Comparison of ENCODE assay signal across 11 cellular contexts in the genomic region with DNA sequence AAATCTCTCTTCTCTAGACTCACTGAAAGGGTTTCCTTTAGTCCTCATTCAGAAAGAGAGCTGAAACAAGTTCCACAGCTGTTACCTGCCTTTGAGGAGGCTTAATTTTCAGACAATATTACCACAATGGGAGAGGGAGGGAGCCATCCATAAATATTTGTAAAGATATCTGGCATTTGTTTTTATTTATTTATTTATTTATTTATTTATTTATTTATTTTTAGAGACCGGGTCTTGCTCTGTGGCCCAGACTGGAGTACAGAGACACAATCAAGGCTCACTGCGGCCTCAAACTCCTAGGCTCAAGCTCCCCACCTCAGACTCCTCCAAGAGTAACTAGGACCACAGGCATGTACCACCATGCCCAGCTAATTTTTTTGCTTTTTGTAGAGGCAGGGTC.
"Had no signal": no experiment of that assay in that cellular context is flagged by ENCODE, and none has a peak within 500 bp of the region (broad histone marks: within the 10 kb centered on the region; RNA-seq: fewer than 3 reads in every experiment).

No MANE protein-coding gene starts in this region.

- FAIRE-seq: H1, H54 had no signal

- H3K4me3 ChIP-seq: GM23248, GM23338, HAP-1 had no signal

- H3K9me3 ChIP-seq: HAP-1 had no signal

- DNase-seq: GM23248, GOT3, H7, H9, HCEC 1CT, HFFc6 had no signal

- ATAC-seq: GM23338, HCT116 had no signal

- H3K27ac ChIP-seq: GM23248 had no signal

- H3K36me3 ChIP-seq: HAP-1 had no signal

- H3K4me1 ChIP-seq: HAP-1 had no signal

- H3K4me2 ChIP-seq: GM23338 had no signal
